ENCODE assay signal across 12 cellular contexts in the genomic region with DNA sequence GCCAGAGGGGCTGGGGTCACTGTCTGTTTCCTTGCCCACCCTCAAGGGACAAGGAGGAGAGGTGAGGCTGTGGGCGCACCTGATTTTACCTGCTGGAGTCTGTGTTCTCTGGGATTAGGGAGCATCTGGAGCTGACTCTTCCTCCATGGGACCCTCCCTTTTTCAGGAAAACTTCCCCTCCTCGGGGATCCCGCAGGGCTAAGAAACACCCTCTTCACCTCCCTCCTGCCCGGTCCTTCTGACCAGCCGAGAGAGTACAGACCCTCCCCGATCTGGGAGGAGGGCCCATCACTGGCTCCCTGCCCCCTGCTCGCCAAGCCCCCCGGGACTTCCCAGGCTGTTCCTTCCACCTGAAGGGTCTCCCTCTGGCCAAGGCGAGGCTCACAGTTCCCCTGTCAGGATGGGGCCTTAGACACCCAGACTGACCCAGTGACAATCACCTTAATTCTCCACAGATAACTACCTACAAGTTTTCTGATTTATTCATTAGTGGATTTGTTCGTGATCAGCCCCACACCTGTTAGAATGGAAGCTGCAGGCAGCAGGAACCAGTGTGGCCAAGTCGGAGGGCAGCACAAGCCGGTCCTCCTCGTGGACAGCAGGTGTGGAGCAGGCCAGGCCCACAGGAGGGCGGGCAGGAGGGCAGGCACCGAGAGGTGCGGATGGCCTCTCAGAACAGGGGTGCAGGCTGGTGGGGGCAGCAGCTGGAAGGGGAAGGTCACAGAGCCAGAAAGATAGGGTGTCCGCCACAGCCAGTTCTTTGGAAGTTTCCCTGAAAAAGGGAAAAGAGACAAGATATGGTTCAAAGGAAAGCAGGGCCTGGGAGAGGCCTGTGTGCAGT. TPM values are rescaled to one million over a fixed set of nuclear protein-coding genes. Genes with fewer than 3 reads are reported as not detected.
DNase-seq lines count a peak whose midpoint lies in the region; ATAC-seq and TF ChIP-seq lines count a peak whose summit lies in the region.
"Had no signal": no experiment of that assay in that cellular context is flagged by ENCODE, and none has a peak within 500 bp of the region (broad histone marks: within the 10 kb centered on the region; RNA-seq: fewer than 3 reads in every experiment).

No MANE protein-coding gene starts in this region.

- peak overlapping the region; percentile 64 for H3K4me3 Mint-ChIP-seq in neural progenitor cell
- H3K4me3 Mint-ChIP-seq: activated CD8-positive, alpha-beta T cell treated with anti-CD3 and anti-CD28 coated beads for 36 hours had no signal

- TF ChIP-seq CTCF in colonic mucosa (IDR thresholded peaks at IDR 0.05) (no peak), neural progenitor cell (IDR thresholded peaks at IDR 0.05) (no peak)

- peaks cover 5% of the 10 kb centered on the region for H3K36me3 Mint-ChIP-seq in neural progenitor cell

- no peak overlapping the region for H2AFZ ChIP-seq in neural progenitor cell (replicated peaks)

- intact Hi-C loops in colonic mucosa (cut with DNase I): no loop called here

- H3K36me3 ChIP-seq in colonic mucosa (no peaks in the 10 kb centered on the region), neural progenitor cell (no peaks in the 10 kb centered on the region)

- no peak overlapping the region for H3K27ac ChIP-seq in colonic mucosa
- H3K27ac ChIP-seq in neural progenitor cell: no peak overlapping the region

- H3K4me3 ChIP-seq in colonic mucosa: no peak overlapping the region
- H3K4me3 ChIP-seq in neural progenitor cell: no peak overlapping the region
- H3K4me3 ChIP-seq: HAP-1 had no signal

- H3F3A ChIP-seq in neural progenitor cell (ENCODE audit: low read depth): peaks cover 5% of the 10 kb centered on the region

- H3K27ac Mint-ChIP-seq in neural progenitor cell: no peak overlapping the region
- H3K27ac Mint-ChIP-seq: activated CD8-positive, alpha-beta T cell treated with anti-CD3 and anti-CD28 coated beads for 36 hours; CD4-positive, alpha-beta T cell had no signal

- no peak overlapping the region for H3K9ac ChIP-seq in colonic mucosa (ENCODE audit: low read depth in 2 of 2, low read length in 2 of 2)
- H3K9ac ChIP-seq in neural progenitor cell: no peak overlapping the region

- H3K9me3 ChIP-seq in colonic mucosa: no peaks in the 10 kb centered on the region
- H3K9me3 ChIP-seq in neural progenitor cell (ENCODE audit: low read depth): no peaks in the 10 kb centered on the region
- H3K9me3 ChIP-seq: HAP-1 had no signal

- peak; percentile 1 for DNase-seq in Ammon's horn (ENCODE audit: low spot score)
- peak; percentile 6 for DNase-seq in GM19238 (ENCODE audit: insufficient read length, low spot score)
- DNase-seq in colonic mucosa: peak; percentile 16
- peak; percentile 2 for DNase-seq in neural progenitor cell (ENCODE audit: low spot score)
- no peak for DNase-seq in NCI-H748 treated with DMSO at 0.1 percent for 48 hours (lab: John Stamatoyannopoulos, UW)
- no peak for DNase-seq in NCI-H526 (lab: John Stamatoyannopoulos, UW)
- DNase-seq: activated CD8-positive, alpha-beta T cell treated with anti-CD3 and anti-CD28 coated beads for 36 hours; NCI-H446 treated with DMSO at 0.1 percent for 48 hours had no signal

- H3K27me3 ChIP-seq in colonic mucosa: peaks cover 32% of the 10 kb centered on the region
- peaks cover 80% of the 10 kb centered on the region for H3K27me3 ChIP-seq in neural progenitor cell

- H3K27me3 Mint-ChIP-seq in neural progenitor cell (ENCODE audit: insufficient read depth, low read depth): peaks cover 17% of the 10 kb centered on the region

- H4K20me1 ChIP-seq in neural progenitor cell (ENCODE audit: low read depth): no peaks in the 10 kb centered on the region

- ATAC-seq in HG02885 (IDR thresholded peaks at IDR 0.05; ENCODE audit: poor library complexity, unreplicated experiment) (no peak), HG02678 (IDR thresholded peaks at IDR 0.05; ENCODE audit: unreplicated experiment) (no peak)
- ATAC-seq: activated CD8-positive, alpha-beta T cell treated with anti-CD3 and anti-CD28 coated beads for 36 hours had no signal

- no peak overlapping the region for H3K4me2 ChIP-seq in neural progenitor cell

- peaks cover 28% of the 10 kb centered on the region for H3K4me1 Mint-ChIP-seq in neural progenitor cell

- H3K9me3 Mint-ChIP-seq in neural progenitor cell: peaks cover 6% of the 10 kb centered on the region
- H3K9me3 Mint-ChIP-seq: activated CD8-positive, alpha-beta T cell treated with anti-CD3 and anti-CD28 coated beads for 36 hours; CD4-positive, alpha-beta T cell had no signal

- H3K79me2 ChIP-seq in neural progenitor cell (ENCODE audit: low read depth): no peaks in the 10 kb centered on the region

- H3K4me1 ChIP-seq in colonic mucosa: peaks cover 10% of the 10 kb centered on the region
- no peaks in the 10 kb centered on the region for H3K4me1 ChIP-seq in neural progenitor cell

RNA-seq across cellular contexts. Expression of a gene that starts 15.9 kb away (rescaled TPM):
- total RNA-seq in colonic mucosa: 1 to 10 TPM; 3.0 to 4.2 TPM
- total RNA-seq in neural progenitor cell (ENCODE audit: low replicate concordance): 0.15 TPM in 1 of 2 replicates, not detected in the other
- total RNA-seq: activated CD8-positive, alpha-beta T cell treated with anti-CD3 and anti-CD28 coated beads for 36 hours; CD4-positive, alpha-beta T cell had no signal

RNA-seq across cellular contexts. Expression of a gene that starts 51.2 kb away (rescaled TPM):
- 100 to 1,000 TPM in 1 of 2 donors, 10 to 100 TPM in 1; 46.9 to 127 TPM for total RNA-seq in colonic mucosa
- 39.6 and 69.1 TPM in 2 replicates for total RNA-seq in neural progenitor cell (ENCODE audit: low replicate concordance)

RNA-seq across cellular contexts. Expression of a gene that starts 52.6 kb away (rescaled TPM):
- total RNA-seq in colonic mucosa (10 to 100 TPM in 1 of 2 donors, 1 to 10 TPM in 1; 9.9 to 16.7 TPM), neural progenitor cell (ENCODE audit: low replicate concordance) (10.7 and 33.8 TPM in 2 replicates)

RNA-seq across cellular contexts. Expression of a gene that starts 58.5 kb away (rescaled TPM):
- total RNA-seq in colonic mucosa: under 1 TPM; 0.61 to 0.64 TPM
- total RNA-seq in neural progenitor cell (ENCODE audit: low replicate concordance): 0.09 TPM in 1 of 2 replicates, not detected in the other

Comparison
In these comparisons a context has a peak if more than half of its experiments do, and no peak if none do; other contexts are left out.
1. DNase-seq: peak in Ammon's horn (single experiment), GM19238 (single experiment), colonic mucosa (single experiment) and neural progenitor cell (single experiment); none in NCI-H748 treated with DMSO at 0.1 percent for 48 hours (single experiment) and NCI-H526 (0 of 2).